8 cellular contexts compared by ENCODE assay signal in the genomic region with DNA sequence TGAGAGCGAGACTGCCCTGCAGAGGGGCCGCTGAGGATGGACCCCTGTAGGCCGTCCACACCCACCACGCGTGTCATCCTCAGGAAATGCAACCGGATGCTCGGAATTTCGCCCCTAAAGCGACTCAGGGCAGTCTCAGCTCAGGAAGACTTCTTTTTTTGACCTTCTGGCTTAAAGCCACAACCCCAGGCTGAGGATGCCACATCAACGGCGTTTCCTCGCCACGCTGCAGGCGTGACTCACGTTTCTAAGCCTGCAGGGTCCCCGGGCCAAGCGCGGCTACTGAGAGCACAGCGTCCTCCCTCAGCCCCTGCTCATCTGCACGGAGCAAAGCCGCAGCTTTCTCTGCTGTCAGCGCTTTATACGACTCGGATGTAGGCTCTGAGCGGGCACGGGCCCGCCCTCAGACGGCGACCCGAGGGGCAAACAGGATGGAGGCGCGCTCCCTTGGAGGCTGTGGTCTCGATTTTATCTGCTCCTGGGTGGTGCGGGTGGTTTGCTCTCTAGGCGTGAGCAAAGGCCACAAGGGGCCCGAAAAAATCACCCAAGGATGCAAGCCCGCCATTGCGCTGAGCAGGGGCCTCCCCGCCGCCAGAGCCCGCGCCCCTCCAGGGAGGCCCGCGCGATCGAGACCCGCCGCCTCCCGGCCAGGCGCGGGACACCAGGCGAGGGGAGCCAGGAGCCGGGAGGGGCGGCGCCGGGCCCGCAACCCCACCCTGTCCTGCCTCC. TPM values are rescaled to one million over a fixed set of nuclear protein-coding genes. Genes with fewer than 3 reads are reported as not detected.
DNase-seq lines count a peak whose midpoint lies in the region; ATAC-seq and TF ChIP-seq lines count a peak whose summit lies in the region.

No MANE protein-coding gene starts in this region.

- intact Hi-C loops in stomach (cut with DNase I; ENCODE audit: low total_unique reads) = no loop called here

- H3K4me3 ChIP-seq in OCI-LY3 (ENCODE audit: low read length) = peak overlapping the region; percentile 88
- peak overlapping the region; percentile 50 for H3K4me3 ChIP-seq in fibroblast of mammary gland (ENCODE audit: control insufficient read depth, low read depth, low read length)
- H3K4me3 ChIP-seq in neural cell (ENCODE audit: low read length) = peak overlapping the region; percentile 67
- H3K4me3 ChIP-seq in stomach = peak overlapping the region; percentile 75 to 94 (median 82)

- TF ChIP-seq CTCF in OCI-LY3 (IDR thresholded peaks at IDR 0.05; ENCODE audit: low read depth, low read length) (0 out of 2 replicates have a peak, but pooled peaks have one; percentile 16), fibroblast of mammary gland (conservative IDR thresholded peaks at IDR 0.05; ENCODE audit: control insufficient read depth, insufficient read depth, low read depth, low read length) (no peak), neural cell (IDR thresholded peaks at IDR 0.05; ENCODE audit: poor library complexity, severe bottlenecking) (no peak), stomach (IDR thresholded peaks at IDR 0.05) (peak in 2 of 7 experiments; percentile 18 to 56)

- no peak for TF ChIP-seq EP300 in neural cell (conservative IDR thresholded peaks at IDR 0.05; ENCODE audit: poor library complexity, severe bottlenecking)
- no peak for TF ChIP-seq EP300 in stomach (IDR thresholded peaks at IDR 0.05)

- H3K79me2 ChIP-seq in OCI-LY3 (ENCODE audit: low read length) (peaks cover 53% of the 10 kb centered on the region), neural cell (replicated peaks; ENCODE audit: insufficient read depth, low read length) (peaks cover 28% of the 10 kb centered on the region)

- H3K4me1 ChIP-seq in OCI-LY3 (ENCODE audit: low read length) (peaks cover 30% of the 10 kb centered on the region), stomach (peaks cover 14 to 48% (median 38%) of the 10 kb centered on the region in 4 donors)

- no peak for TF ChIP-seq RAD21 in neural cell (conservative IDR thresholded peaks at IDR 0.05)

- peak overlapping the region; percentile 89 for H3K4me2 ChIP-seq in OCI-LY3 (ENCODE audit: low read length)
- peak overlapping the region; percentile 29 for H3K4me2 ChIP-seq in neural cell (ENCODE audit: low read length)

- H3K9ac ChIP-seq in OCI-LY3 (ENCODE audit: low read length) = peak overlapping the region; percentile 98
- H3K9ac ChIP-seq in neural cell (ENCODE audit: low read length) = peak overlapping the region; percentile 79

- H2AFZ ChIP-seq in OCI-LY3 (ENCODE audit: low read depth, low read length) (no peak overlapping the region), neural cell (ENCODE audit: low read depth, low read length) (peak overlapping the region; percentile 25)

- ATAC-seq in GM19023 (IDR thresholded peaks at IDR 0.05; ENCODE audit: unreplicated experiment) = peak; percentile 28
- peak; percentile 39 for ATAC-seq in HG03159 (IDR thresholded peaks at IDR 0.05; ENCODE audit: unreplicated experiment)

- H3F3A ChIP-seq in neural cell (ENCODE audit: insufficient read depth, low read length, poor library complexity, severe bottlenecking) = no peaks in the 10 kb centered on the region

- H3K27ac ChIP-seq in OCI-LY3 (ENCODE audit: low read length) (peak overlapping the region; percentile 88), neural cell (ENCODE audit: low read length) (peak overlapping the region; percentile 86), stomach (peak overlapping the region; percentile 91 to 98 (median 93))

- no peaks in the 10 kb centered on the region for H3K27me3 ChIP-seq in OCI-LY3 (ENCODE audit: low read depth, low read length)
- no peaks in the 10 kb centered on the region for H3K27me3 ChIP-seq in neural cell (ENCODE audit: insufficient read depth, low read depth, low read length)
- H3K27me3 ChIP-seq in stomach = no peaks in the 10 kb centered on the region

- H3K9me3 ChIP-seq in OCI-LY3 (ENCODE audit: insufficient read depth, low read length) (no peaks in the 10 kb centered on the region), neural cell (ENCODE audit: low read length) (peaks cover 3% of the 10 kb centered on the region), stomach (no peaks in the 10 kb centered on the region)

- 0 to 1% (median 1%) methylated on average over 17 to 57 of the region's 57 CpGs for WGBS in stomach, 5 donors

- H4K20me1 ChIP-seq in OCI-LY3 (ENCODE audit: insufficient read depth, low read length) = peaks cover 29% of the 10 kb centered on the region
- H4K20me1 ChIP-seq in neural cell (ENCODE audit: insufficient read depth) = no peaks in the 10 kb centered on the region

- peaks cover 53% of the 10 kb centered on the region for H3K36me3 ChIP-seq in OCI-LY3 (replicated peaks; ENCODE audit: low read depth, low read length)
- H3K36me3 ChIP-seq in neural cell (ENCODE audit: insufficient read depth, low read length) = no peaks in the 10 kb centered on the region
- H3K36me3 ChIP-seq in stomach = peaks cover 0 to 9% (median 0%) of the 10 kb centered on the region in 4 donors

- no peaks in the 10 kb centered on the region for H3K9me2 ChIP-seq in neural cell (ENCODE audit: insufficient read depth, low read length)

- no peak for TF ChIP-seq POLR2A in stomach (IDR thresholded peaks at IDR 0.05)

- DNase-seq in AG20443 (ENCODE audit: low spot score) (peak; percentile 93), activated T-helper 1 cell treated with Interleukin-2 at 50 U/mL for 16 hours (ENCODE audit: low read depth) (peak; percentile 82), fibroblast of mammary gland (ENCODE audit: low read depth) (peak; percentile 90), stomach (peak; percentile 58)

TF ChIP-seq in neural cell, 6 proteins besides CTCF, POLR2A, EP300 and RAD21:
- TF ChIP-seq, protein P1, sequence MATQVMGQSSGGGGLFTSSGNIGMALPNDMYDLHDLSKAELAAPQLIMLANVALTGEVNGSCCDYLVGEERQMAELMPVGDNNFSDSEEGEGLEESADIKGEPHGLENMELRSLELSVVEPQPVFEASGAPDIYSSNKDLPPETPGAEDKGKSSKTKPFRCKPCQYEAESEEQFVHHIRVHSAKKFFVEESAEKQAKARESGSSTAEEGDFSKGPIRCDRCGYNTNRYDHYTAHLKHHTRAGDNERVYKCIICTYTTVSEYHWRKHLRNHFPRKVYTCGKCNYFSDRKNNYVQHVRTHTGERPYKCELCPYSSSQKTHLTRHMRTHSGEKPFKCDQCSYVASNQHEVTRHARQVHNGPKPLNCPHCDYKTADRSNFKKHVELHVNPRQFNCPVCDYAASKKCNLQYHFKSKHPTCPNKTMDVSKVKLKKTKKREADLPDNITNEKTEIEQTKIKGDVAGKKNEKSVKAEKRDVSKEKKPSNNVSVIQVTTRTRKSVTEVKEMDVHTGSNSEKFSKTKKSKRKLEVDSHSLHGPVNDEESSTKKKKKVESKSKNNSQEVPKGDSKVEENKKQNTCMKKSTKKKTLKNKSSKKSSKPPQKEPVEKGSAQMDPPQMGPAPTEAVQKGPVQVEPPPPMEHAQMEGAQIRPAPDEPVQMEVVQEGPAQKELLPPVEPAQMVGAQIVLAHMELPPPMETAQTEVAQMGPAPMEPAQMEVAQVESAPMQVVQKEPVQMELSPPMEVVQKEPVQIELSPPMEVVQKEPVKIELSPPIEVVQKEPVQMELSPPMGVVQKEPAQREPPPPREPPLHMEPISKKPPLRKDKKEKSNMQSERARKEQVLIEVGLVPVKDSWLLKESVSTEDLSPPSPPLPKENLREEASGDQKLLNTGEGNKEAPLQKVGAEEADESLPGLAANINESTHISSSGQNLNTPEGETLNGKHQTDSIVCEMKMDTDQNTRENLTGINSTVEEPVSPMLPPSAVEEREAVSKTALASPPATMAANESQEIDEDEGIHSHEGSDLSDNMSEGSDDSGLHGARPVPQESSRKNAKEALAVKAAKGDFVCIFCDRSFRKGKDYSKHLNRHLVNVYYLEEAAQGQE (IDR thresholded peaks at IDR 0.05; ENCODE audit: borderline replicate concordance) = peak; percentile 15
- no peak for TF ChIP-seq EZH2 (IDR thresholded peaks at IDR 0.05; ENCODE audit: borderline replicate concordance, insufficient read depth, low read length, poor library complexity, severe bottlenecking)
- no peak for TF ChIP-seq MXI1 (conservative IDR thresholded peaks at IDR 0.05; ENCODE audit: poor library complexity, severe bottlenecking)
- TF ChIP-seq TAF1 (IDR thresholded peaks at IDR 0.05; ENCODE audit: low read depth) = peak; percentile 22
- TF ChIP-seq SMC3 (conservative IDR thresholded peaks at IDR 0.05; ENCODE audit: poor library complexity) = peak; percentile 17
- TF ChIP-seq POLR2AphosphoS5 (IDR thresholded peaks at IDR 0.05) = no peak
TF ChIP-seq in neural cell: peak in this region for 3.

RNA-seq across cellular contexts. Expression of gene INSIG1, which starts 0.7 kb away (rescaled TPM):
- polyA plus RNA-seq in neural cell (62.7 and 71.0 TPM in 2 replicates), stomach (10 to 100 TPM; 24.5 to 37.9 (median 30.5) TPM)
- polyA minus RNA-seq in neural cell = 81.1 and 85.7 TPM in 2 replicates
- 10 to 100 TPM in 4 of 5 donors, 1 to 10 TPM in 1; 9.9 to 65.2 (median 42.2) TPM for total RNA-seq in stomach

Comparison
In these comparisons a context has a peak if more than half of its experiments do, and no peak if none do; other contexts are left out.
1. Peak in every context shown above with its lines: DNase-seq, ATAC-seq, H3K4me3 ChIP-seq and H3K27ac ChIP-seq.